ENCODE assay signal across 1 cellular context in genomic region chr2:205216580-205216979, GRCh38.
TF ChIP-seq lines count a peak whose summit lies in the region.

No MANE protein-coding gene starts in this region.

TF ChIP-seq in GM23338, 12 proteins besides CTCF, POLR2A, EP300 and RAD21 (continued from another document):
- TF ChIP-seq, protein P1, sequence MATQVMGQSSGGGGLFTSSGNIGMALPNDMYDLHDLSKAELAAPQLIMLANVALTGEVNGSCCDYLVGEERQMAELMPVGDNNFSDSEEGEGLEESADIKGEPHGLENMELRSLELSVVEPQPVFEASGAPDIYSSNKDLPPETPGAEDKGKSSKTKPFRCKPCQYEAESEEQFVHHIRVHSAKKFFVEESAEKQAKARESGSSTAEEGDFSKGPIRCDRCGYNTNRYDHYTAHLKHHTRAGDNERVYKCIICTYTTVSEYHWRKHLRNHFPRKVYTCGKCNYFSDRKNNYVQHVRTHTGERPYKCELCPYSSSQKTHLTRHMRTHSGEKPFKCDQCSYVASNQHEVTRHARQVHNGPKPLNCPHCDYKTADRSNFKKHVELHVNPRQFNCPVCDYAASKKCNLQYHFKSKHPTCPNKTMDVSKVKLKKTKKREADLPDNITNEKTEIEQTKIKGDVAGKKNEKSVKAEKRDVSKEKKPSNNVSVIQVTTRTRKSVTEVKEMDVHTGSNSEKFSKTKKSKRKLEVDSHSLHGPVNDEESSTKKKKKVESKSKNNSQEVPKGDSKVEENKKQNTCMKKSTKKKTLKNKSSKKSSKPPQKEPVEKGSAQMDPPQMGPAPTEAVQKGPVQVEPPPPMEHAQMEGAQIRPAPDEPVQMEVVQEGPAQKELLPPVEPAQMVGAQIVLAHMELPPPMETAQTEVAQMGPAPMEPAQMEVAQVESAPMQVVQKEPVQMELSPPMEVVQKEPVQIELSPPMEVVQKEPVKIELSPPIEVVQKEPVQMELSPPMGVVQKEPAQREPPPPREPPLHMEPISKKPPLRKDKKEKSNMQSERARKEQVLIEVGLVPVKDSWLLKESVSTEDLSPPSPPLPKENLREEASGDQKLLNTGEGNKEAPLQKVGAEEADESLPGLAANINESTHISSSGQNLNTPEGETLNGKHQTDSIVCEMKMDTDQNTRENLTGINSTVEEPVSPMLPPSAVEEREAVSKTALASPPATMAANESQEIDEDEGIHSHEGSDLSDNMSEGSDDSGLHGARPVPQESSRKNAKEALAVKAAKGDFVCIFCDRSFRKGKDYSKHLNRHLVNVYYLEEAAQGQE (IDR thresholded peaks at IDR 0.05; ENCODE audit: unreplicated experiment): no peak
- TF ChIP-seq NANOG (IDR thresholded peaks at IDR 0.05; ENCODE audit: borderline replicate concordance) (no peak), EZH2phosphoT487 (IDR thresholded peaks at IDR 0.05; ENCODE audit: unreplicated experiment) (no peak), EZH2 (IDR thresholded peaks at IDR 0.05; ENCODE audit: low read depth, unreplicated experiment) (no peak), ZNF331 (CRISPR knock-in tag; IDR thresholded peaks at IDR 0.05; ENCODE audit: low read depth) (no peak), CREB1 (CRISPR knock-in tag; IDR thresholded peaks at IDR 0.05; ENCODE audit: low read depth) (no peak), STAT1 (IDR thresholded peaks at IDR 0.05; ENCODE audit: unreplicated experiment) (no peak)
TF ChIP-seq in GM23338: peak in this region for 0.
